Comparison of ENCODE assay signal across 8 cellular contexts in the genomic region with DNA sequence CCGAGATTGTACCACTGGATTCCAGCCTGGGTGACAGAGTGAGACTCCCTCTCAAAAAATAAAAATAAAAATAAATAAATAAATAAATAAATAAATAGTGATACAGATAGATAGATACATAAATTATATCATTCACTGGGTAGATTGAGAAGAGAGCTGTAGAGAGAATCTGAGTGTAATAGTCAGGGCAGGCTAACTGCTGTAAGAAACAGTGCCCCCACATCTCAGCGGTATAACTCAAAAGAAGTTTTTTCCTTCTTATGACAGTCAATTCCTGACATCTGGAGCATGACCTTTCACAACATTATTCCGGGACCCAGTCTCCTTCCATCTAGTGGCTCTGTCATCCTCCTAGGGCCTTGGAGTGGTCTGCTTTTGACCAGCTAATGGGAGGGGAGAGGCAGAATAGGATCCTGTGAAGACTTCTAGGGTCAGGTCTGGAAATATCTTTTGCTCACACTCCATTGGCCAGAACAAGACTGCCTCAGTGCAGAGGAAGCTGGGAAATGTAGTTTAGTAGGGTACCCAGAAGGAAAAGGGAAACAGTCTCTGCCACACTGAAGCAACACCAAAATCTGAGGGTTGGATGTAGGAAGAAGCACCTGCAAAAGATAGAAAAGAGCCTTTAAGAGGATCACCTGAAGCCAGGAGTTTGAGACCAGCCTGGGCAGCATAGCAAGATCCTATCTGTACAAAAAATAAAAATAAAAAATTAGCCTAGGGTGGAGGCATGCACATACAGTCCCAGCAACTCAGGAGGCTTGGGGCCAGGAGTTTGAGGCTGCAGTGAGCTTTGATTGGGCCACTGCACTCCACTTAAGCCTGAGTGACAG. TPM values are rescaled to one million over a fixed set of nuclear protein-coding genes. Genes with fewer than 3 reads are reported as not detected.
DNase-seq lines count a peak whose midpoint lies in the region; ATAC-seq and TF ChIP-seq lines count a peak whose summit lies in the region.

No MANE protein-coding gene starts in this region.

- H3K4me1 ChIP-seq in OCI-LY3 (ENCODE audit: low read length) (peaks cover 37% of the 10 kb centered on the region), endodermal cell (ENCODE audit: control insufficient read depth, insufficient read depth, low read length) (no peaks in the 10 kb centered on the region), uterus (no peaks in the 10 kb centered on the region)

- no peak overlapping the region for H3K4me3 Mint-ChIP-seq in endodermal cell

- no peaks in the 10 kb centered on the region for H3K9me3 Mint-ChIP-seq in endodermal cell

- no peak overlapping the region for H2AFZ ChIP-seq in OCI-LY3 (ENCODE audit: low read depth, low read length)

- H3K27ac Mint-ChIP-seq in endodermal cell = no peak overlapping the region

- H4K20me1 ChIP-seq in OCI-LY3 (ENCODE audit: insufficient read depth, low read length) = no peaks in the 10 kb centered on the region

- no peak for TF ChIP-seq CTCF in OCI-LY3 (IDR thresholded peaks at IDR 0.05; ENCODE audit: low read depth, low read length)
- no peak for TF ChIP-seq CTCF in endodermal cell (conservative IDR thresholded peaks at IDR 0.05)
- no peak for TF ChIP-seq CTCF in uterus (IDR thresholded peaks at IDR 0.05)
- no peak for TF ChIP-seq CTCF in WERI-Rb-1 (IDR thresholded peaks at IDR 0.05; ENCODE audit: low read depth, low read length)

- H3K9me3 ChIP-seq in OCI-LY3 (ENCODE audit: insufficient read depth, low read length) (no peaks in the 10 kb centered on the region), endodermal cell (ENCODE audit: control insufficient read depth, low read length) (no peaks in the 10 kb centered on the region), uterus (no peaks in the 10 kb centered on the region), WERI-Rb-1 (ENCODE audit: severe bottlenecking) (peaks cover 3% of the 10 kb centered on the region)

- H3K36me3 Mint-ChIP-seq in endodermal cell (ENCODE audit: low read depth) = peaks cover 5% of the 10 kb centered on the region

- TF ChIP-seq POLR2A in uterus (IDR thresholded peaks at IDR 0.05) = no peak

- H3K4me1 Mint-ChIP-seq in endodermal cell = peaks cover 11% of the 10 kb centered on the region

- H3K4me3 ChIP-seq in OCI-LY3 (ENCODE audit: low read length) (no peak overlapping the region), endodermal cell (ENCODE audit: low read length) (no peak overlapping the region), uterus (no peak overlapping the region), WERI-Rb-1 (ENCODE audit: low read depth, low read length) (no peak overlapping the region)

- H3K79me2 ChIP-seq in OCI-LY3 (ENCODE audit: low read length) = peaks cover 17% of the 10 kb centered on the region

- H3K9ac ChIP-seq in OCI-LY3 (ENCODE audit: low read length) = no peak overlapping the region
- H3K9ac ChIP-seq in endodermal cell (ENCODE audit: extremely low read depth, low read length, poor library complexity, severe bottlenecking) = no peak overlapping the region

- H3K27ac ChIP-seq in OCI-LY3 (ENCODE audit: low read length) (0 out of 2 replicates have a peak overlapping the region, but pooled peaks have one; percentile 18), endodermal cell (ENCODE audit: low read depth, low read length) (peak overlapping the region; percentile 26), uterus (no peak overlapping the region), WERI-Rb-1 (no peak overlapping the region)

- H3K36me3 ChIP-seq in OCI-LY3 (replicated peaks; ENCODE audit: low read depth, low read length) = peaks cover 7% of the 10 kb centered on the region
- H3K36me3 ChIP-seq in endodermal cell (ENCODE audit: control insufficient read depth, insufficient read depth, low read length) = peaks cover 3% of the 10 kb centered on the region
- no peaks in the 10 kb centered on the region for H3K36me3 ChIP-seq in uterus
- peaks cover 7% of the 10 kb centered on the region for H3K36me3 ChIP-seq in WERI-Rb-1

- no peak overlapping the region for H3K4me2 ChIP-seq in OCI-LY3 (ENCODE audit: low read length)

- H3K27me3 Mint-ChIP-seq in endodermal cell (ENCODE audit: insufficient read depth) = no peaks in the 10 kb centered on the region

- H3K27me3 ChIP-seq in OCI-LY3 (ENCODE audit: low read depth, low read length) = no peaks in the 10 kb centered on the region
- no peaks in the 10 kb centered on the region for H3K27me3 ChIP-seq in endodermal cell (ENCODE audit: control insufficient read depth, insufficient read depth, low read length, poor library complexity, severe bottlenecking)
- no peaks in the 10 kb centered on the region for H3K27me3 ChIP-seq in uterus
- no peaks in the 10 kb centered on the region for H3K27me3 ChIP-seq in WERI-Rb-1 (ENCODE audit: insufficient read depth, low read depth, severe bottlenecking)

- DNase-seq in Right ventricle myocardium inferior (ENCODE audit: missing footprints) (peak; percentile 2), cardiac septum (ENCODE audit: low spot score) (no peak), endodermal cell (peak; percentile 74), sciatic nerve (ENCODE audit: low spot score) (no peak), uterus (no peak), WERI-Rb-1 (no peak)
- DNase-seq in activated CD4-positive, alpha-beta T cell treated with anti-CD3 and anti-CD28 coated beads for 4 hours = no peak

- WGBS in endodermal cell (ENCODE audit: insufficient coverage in 1 of 2, insufficient read length in 1 of 2), 2 experiments = 0 to 52% methylated on average over 1 to 3 of the region's 3 CpGs

- intact Hi-C loops in Right ventricle myocardium inferior (cut with DNase I) (no loop called here), cardiac septum (cut with DNase I) (no loop called here), sciatic nerve (cut with DNase I) (no loop called here), uterus (cut with DNase I; ENCODE audit: low total_unique reads) (no loop called here)

- ATAC-seq in Right ventricle myocardium inferior (no peak), sciatic nerve (peak; percentile 44)

RNA-seq across cellular contexts. Expression of a gene that starts 3.0 kb away (rescaled TPM):
- total RNA-seq in Right ventricle myocardium inferior (29.2 TPM), cardiac septum (6.7 TPM), endodermal cell (100 to 1,000 TPM in 1 of 2 donors, 10 to 100 TPM in 1; 92.3 to 109 TPM), sciatic nerve (26.3 TPM), uterus (10 to 100 TPM; 16.7 to 54.3 (median 23.1) TPM)
- polyA plus RNA-seq in endodermal cell (2013, experiment 1 of 2) = 102 TPM
- polyA plus RNA-seq in endodermal cell (2013, experiment 2 of 2) = 98.7 TPM

RNA-seq across cellular contexts. Expression of a gene that starts 13.0 kb away (rescaled TPM):
- total RNA-seq in Right ventricle myocardium inferior (1.3 TPM), cardiac septum (3.1 TPM), endodermal cell (under 1 TPM in 1 of 2 donors, not detected in 1; 0.86 TPM), sciatic nerve (5.4 TPM), uterus (1 to 10 TPM in 1 of 4 donors, under 1 TPM in 2, not detected in 1; 0.26 to 2.4 (median 0.83) TPM)
- polyA plus RNA-seq in endodermal cell (2013, experiment 1 of 2) = 0.28 TPM
- polyA plus RNA-seq in endodermal cell (2013, experiment 2 of 2) = 0.29 TPM

Comparison
In these comparisons a context has a peak if more than half of its experiments do, and no peak if none do; other contexts are left out.
1. DNase-seq: peak in Right ventricle myocardium inferior (single experiment) and endodermal cell (single experiment); none in cardiac septum (single experiment), sciatic nerve (single experiment), uterus (0 of 2), activated CD4-positive, alpha-beta T cell treated with anti-CD3 and anti-CD28 coated beads for 4 hours (0 of 2) and WERI-Rb-1 (single experiment).
2. H3K27ac ChIP-seq: peak in OCI-LY3 (single experiment) and endodermal cell (single experiment); none in uterus (0 of 2) and WERI-Rb-1 (single experiment).